In the genomic region with DNA sequence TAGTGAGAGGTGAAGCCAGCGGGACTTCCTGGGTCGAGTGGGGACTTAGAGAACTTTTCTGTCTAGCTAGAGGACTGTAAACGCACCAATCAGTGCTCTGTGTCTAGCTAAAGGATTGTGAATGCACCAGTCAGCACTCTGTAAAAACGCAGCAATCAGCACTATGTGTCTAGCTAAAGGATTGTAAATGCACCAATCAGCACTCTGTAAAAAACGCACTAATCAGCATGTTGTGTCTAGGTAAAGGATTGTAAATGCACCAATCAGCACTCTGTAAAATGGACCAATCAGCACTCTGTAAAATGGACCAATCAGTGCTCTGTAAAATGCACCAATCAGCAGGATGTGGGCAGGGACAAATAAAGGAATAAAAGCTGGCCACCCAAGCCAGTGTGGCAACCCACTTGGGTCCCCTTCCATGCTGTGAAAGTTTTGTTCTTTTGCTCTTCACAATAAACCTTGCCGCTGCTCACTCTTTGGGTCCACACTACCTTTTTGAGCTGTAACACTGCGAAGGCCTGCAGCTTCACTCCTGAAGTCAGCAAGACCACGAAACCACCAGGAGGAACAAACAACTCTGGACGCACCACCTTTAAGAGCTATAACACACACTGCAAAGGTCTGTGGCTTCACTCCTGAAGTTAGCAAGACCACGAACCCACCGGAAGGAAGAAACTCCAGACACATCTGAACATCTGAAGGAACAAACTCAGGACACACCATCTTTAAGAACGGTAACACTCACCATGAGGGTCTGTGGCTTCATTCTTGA, we compare ENCODE assay signal across 3 cellular contexts.
TF ChIP-seq lines count a peak whose summit lies in the region.

No MANE protein-coding gene starts in this region.

TF ChIP-seq in A549, 52 proteins besides CTCF, POLR2A, EP300 and RAD21:
- peak; percentile 80 for TF ChIP-seq MAFK (IDR thresholded peaks at IDR 0.05; ENCODE audit: partially characterized antibody)

TF ChIP-seq in IMR-90, 13 proteins besides CTCF, POLR2A, EP300 and RAD21:
- TF ChIP-seq MAFK (IDR thresholded peaks at IDR 0.05; ENCODE audit: low read depth, low read length), result peak; percentile 25; the same call in 1 of the 2 replicates
TF ChIP-seq in IMR-90: peak in this region for 1; not testable (repeated sequence) for 12.

TF ChIP-seq in HepG2, 621 proteins besides CTCF, POLR2A, EP300 and RAD21:
- TF ChIP-seq MAFF (IDR thresholded peaks at IDR 0.05; ENCODE audit: low read depth, low read length) (peak; percentile 53), MAFK (conservative IDR thresholded peaks at IDR 0.05 in 1 of 2, IDR thresholded peaks at IDR 0.05 in 1 of 2; ENCODE audit: low read length in 2 of 2) (peak; percentile 43 to 50; a peak in 3 of 4 replicates)
